ENCODE assay signal across 2 cellular contexts in the genomic region with DNA sequence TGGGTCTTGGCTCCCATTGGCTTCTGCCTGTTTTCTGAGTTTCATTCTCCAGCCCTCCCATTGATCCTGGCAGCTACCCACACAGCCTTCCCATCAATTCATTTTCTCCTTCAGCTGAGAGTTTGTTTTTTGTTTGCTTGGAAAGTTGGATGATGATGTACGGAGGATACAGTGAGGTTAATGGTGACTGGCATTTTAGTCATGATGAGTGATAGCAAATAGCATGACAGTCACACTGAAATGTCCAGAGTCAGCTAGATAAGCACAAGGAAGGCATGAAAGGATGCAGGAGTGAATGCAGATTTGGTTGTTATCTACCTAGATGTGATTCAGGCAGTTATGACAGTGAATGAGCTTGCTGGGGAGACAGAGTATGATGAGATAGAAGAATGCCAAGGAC.
TF ChIP-seq lines count a peak whose summit lies in the region.

No MANE protein-coding gene starts in this region.

TF ChIP-seq in HepG2, 621 proteins besides CTCF, POLR2A, EP300 and RAD21:
- TF ChIP-seq NFE2L2 (IDR thresholded peaks at IDR 0.05; ENCODE audit: low read length) = 0 out of 2 replicates have a peak, but pooled peaks have one; percentile 9
- no peak for TF ChIP-seq TFAP4 (IDR thresholded peaks at IDR 0.05; ENCODE audit: borderline replicate concordance, low read depth)
- TF ChIP-seq, protein P1, sequence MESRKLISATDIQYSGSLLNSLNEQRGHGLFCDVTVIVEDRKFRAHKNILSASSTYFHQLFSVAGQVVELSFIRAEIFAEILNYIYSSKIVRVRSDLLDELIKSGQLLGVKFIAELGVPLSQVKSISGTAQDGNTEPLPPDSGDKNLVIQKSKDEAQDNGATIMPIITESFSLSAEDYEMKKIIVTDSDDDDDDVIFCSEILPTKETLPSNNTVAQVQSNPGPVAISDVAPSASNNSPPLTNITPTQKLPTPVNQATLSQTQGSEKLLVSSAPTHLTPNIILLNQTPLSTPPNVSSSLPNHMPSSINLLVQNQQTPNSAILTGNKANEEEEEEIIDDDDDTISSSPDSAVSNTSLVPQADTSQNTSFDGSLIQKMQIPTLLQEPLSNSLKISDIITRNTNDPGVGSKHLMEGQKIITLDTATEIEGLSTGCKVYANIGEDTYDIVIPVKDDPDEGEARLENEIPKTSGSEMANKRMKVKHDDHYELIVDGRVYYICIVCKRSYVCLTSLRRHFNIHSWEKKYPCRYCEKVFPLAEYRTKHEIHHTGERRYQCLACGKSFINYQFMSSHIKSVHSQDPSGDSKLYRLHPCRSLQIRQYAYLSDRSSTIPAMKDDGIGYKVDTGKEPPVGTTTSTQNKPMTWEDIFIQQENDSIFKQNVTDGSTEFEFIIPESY (CRISPR knock-in tag; IDR thresholded peaks at IDR 0.05) = no peak
- TF ChIP-seq ZNF746 (CRISPR knock-in tag; IDR thresholded peaks at IDR 0.05) = no peak
- no peak for TF ChIP-seq KLF16 (CRISPR knock-in tag; IDR thresholded peaks at IDR 0.05)
- 0 out of 2 replicates have a peak, but pooled peaks have one; percentile 21 for TF ChIP-seq CREB1 (IDR thresholded peaks at IDR 0.05)
- no peak for TF ChIP-seq CREB1 (CRISPR knock-in tag; IDR thresholded peaks at IDR 0.05)

TF ChIP-seq in K562, 482 proteins besides CTCF, POLR2A, EP300 and RAD21:
- peak; percentile 57 for TF ChIP-seq MAFG (tag; conservative IDR thresholded peaks at IDR 0.05)
- no peak for TF ChIP-seq KDM1A (IDR thresholded peaks at IDR 0.05)
- TF ChIP-seq PYGO2 (tag; IDR thresholded peaks at IDR 0.05) = no peak
- no peak for TF ChIP-seq ZNF133 (CRISPR knock-in tag; IDR thresholded peaks at IDR 0.05)
